ENCODE assay signal across 2 cellular contexts in the genomic region with DNA sequence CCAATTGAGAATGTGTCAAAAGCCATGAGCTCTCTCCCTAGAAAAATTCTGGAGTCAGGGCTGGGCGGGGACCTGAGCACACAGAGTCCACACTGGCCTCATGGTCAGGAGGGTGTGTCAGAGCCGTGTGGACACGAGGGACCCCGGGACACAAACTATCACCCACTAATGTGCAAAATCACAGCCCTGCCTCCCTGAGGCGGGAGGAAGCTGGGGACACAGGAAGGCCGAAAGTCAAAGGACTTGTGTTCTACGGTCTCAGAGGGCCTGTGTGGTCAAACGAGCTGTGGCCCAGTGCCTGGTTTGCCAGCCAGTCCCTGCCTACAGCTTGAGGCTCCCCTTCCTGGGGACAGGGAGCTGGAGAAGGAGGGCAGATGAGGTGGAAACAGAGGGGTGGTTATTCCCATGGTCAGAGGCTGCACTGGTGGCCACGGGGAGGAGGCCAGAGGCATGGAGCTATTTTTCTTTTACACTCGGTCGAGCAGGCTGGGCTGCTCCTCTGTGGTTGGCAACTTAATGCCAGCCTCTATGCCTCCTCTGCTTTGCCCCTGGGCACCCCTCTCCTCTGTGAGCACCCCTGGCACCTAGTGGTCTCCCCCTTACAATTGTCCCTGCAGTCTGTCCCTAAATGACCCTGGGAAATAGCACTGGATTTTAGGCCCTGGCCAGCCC.
TF ChIP-seq lines count a peak whose summit lies in the region.

No MANE protein-coding gene starts in this region.

TF ChIP-seq in IMR-90, 13 proteins besides CTCF, POLR2A, EP300 and RAD21:
- no peak for TF ChIP-seq NFE2L2 (IDR thresholded peaks at IDR 0.05; ENCODE audit: low read depth, low read length)
- TF ChIP-seq MAFK (IDR thresholded peaks at IDR 0.05; ENCODE audit: low read depth, low read length): no peak
- no peak for TF ChIP-seq RCOR1 (IDR thresholded peaks at IDR 0.05; ENCODE audit: insufficient replicate concordance, low read length)
- no peak for TF ChIP-seq RFX5 (IDR thresholded peaks at IDR 0.05; ENCODE audit: low read depth, low read length)
- no peak for TF ChIP-seq FOS (IDR thresholded peaks at IDR 0.05; ENCODE audit: low read depth, low read length)
- TF ChIP-seq CEBPB (IDR thresholded peaks at IDR 0.05; ENCODE audit: low read depth, low read length): no peak
- no peak for TF ChIP-seq MAZ (IDR thresholded peaks at IDR 0.05; ENCODE audit: borderline replicate concordance, low read depth, low read length)
- no peak for TF ChIP-seq SMC3 (IDR thresholded peaks at IDR 0.05; ENCODE audit: low read depth, low read length)

TF ChIP-seq in K562, 482 proteins besides CTCF, POLR2A, EP300 and RAD21:
- TF ChIP-seq, protein P1, sequence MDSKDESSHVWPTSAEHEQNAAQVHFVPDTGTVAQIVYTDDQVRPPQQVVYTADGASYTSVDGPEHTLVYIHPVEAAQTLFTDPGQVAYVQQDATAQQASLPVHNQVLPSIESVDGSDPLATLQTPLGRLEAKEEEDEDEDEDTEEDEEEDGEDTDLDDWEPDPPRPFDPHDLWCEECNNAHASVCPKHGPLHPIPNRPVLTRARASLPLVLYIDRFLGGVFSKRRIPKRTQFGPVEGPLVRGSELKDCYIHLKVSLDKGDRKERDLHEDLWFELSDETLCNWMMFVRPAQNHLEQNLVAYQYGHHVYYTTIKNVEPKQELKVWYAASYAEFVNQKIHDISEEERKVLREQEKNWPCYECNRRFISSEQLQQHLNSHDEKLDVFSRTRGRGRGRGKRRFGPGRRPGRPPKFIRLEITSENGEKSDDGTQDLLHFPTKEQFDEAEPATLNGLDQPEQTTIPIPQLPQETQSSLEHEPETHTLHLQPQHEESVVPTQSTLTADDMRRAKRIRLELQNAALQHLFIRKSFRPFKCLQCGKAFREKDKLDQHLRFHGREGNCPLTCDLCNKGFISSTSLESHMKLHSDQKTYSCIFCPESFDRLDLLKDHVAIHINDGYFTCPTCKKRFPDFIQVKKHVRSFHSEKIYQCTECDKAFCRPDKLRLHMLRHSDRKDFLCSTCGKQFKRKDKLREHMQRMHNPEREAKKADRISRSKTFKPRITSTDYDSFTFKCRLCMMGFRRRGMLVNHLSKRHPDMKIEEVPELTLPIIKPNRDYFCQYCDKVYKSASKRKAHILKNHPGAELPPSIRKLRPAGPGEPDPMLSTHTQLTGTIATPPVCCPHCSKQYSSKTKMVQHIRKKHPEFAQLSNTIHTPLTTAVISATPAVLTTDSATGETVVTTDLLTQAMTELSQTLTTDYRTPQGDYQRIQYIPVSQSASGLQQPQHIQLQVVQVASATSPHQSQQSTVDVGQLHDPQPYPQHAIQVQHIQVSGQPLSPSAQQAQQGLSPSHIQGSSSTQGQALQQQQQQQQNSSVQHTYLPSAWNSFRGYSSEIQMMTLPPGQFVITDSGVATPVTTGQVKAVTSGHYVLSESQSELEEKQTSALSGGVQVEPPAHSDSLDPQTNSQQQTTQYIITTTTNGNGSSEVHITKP (IDR thresholded peaks at IDR 0.05; ENCODE audit: partially characterized antibody): peak; percentile 36
- TF ChIP-seq NFRKB (IDR thresholded peaks at IDR 0.05; ENCODE audit: low read depth): no peak
